ENCODE assay signal across 21 cellular contexts in genomic region chr13:48176781-48177180, GRCh38. TPM values are rescaled to one million over a fixed set of nuclear protein-coding genes. Genes with fewer than 3 reads are reported as not detected.
A peak's percentile ranks its signal among the peaks of the same experiment; 100 is the strongest.
DNase-seq lines count a peak whose midpoint lies in the region; ATAC-seq and TF ChIP-seq lines count a peak whose summit lies in the region.
"Had no signal": no experiment of that assay in that cellular context is flagged by ENCODE, and none has a peak within 500 bp of the region (broad histone marks: within the 10 kb centered on the region; RNA-seq: fewer than 3 reads in every experiment).

No MANE protein-coding gene starts in this region.

- H3K27ac ChIP-seq in WERI-Rb-1, result peak overlapping the region; percentile 58
- H3K27ac ChIP-seq: BLaER1 had no signal

- ATAC-seq in HG02623 (IDR thresholded peaks at IDR 0.05; ENCODE audit: unreplicated experiment), result no peak
- ATAC-seq: GM12878 had no signal

- H3K4me3 Mint-ChIP-seq in nephron progenitor cell, result no peak overlapping the region
- H3K4me3 Mint-ChIP-seq: CD14-positive monocyte; CD4-positive, alpha-beta memory T cell; CD4-positive, CD25-positive, alpha-beta regulatory T cell; CD8-positive, alpha-beta memory T cell had no signal

- no peak for TF ChIP-seq CTCF in WERI-Rb-1 (IDR thresholded peaks at IDR 0.05; ENCODE audit: low read depth, low read length)
- TF ChIP-seq CTCF in nephron progenitor cell (IDR thresholded peaks at IDR 0.05), result no peak

- no peaks in the 10 kb centered on the region for H3K36me3 ChIP-seq in WERI-Rb-1
- H3K36me3 ChIP-seq: BE2C, BLaER1 had no signal

- DNase-seq in NCI-H82 (lab: John Stamatoyannopoulos, UW) (peak; percentile 99), WERI-Rb-1 (peak; percentile 37), nephron progenitor cell (no peak), NCI-H446 (lab: John Stamatoyannopoulos, UW) (no peak), mesenteric fat pad (ENCODE audit: low spot score) (no peak), DMS79 treated with DMSO at 0.1 percent for 48 hours (lab: John Stamatoyannopoulos, UW) (no peak)
- DNase-seq: 8988T; ACHN; BE2C; C1 segment of cervical spinal cord; CD4-positive, alpha-beta memory T cell; CD4-positive, CD25-positive, alpha-beta regulatory T cell; CD8-positive, alpha-beta memory T cell; COR-L47; DND-41; EL; GDM1 had no signal

- H3K27me3 Mint-ChIP-seq in nephron progenitor cell (ENCODE audit: low read depth, poor library complexity), result peaks cover 2% of the 10 kb centered on the region
- H3K27me3 Mint-ChIP-seq: CD4-positive, alpha-beta memory T cell; CD4-positive, CD25-positive, alpha-beta regulatory T cell had no signal

- peak overlapping the region; percentile 12 for H3K27ac Mint-ChIP-seq in nephron progenitor cell
- H3K27ac Mint-ChIP-seq: CD4-positive, alpha-beta memory T cell; CD4-positive, CD25-positive, alpha-beta regulatory T cell had no signal

- H3K9me3 ChIP-seq in WERI-Rb-1 (ENCODE audit: severe bottlenecking), result no peaks in the 10 kb centered on the region
- H3K9me3 ChIP-seq: BE2C, BLaER1 had no signal

- no peaks in the 10 kb centered on the region for H3K9me3 Mint-ChIP-seq in nephron progenitor cell
- H3K9me3 Mint-ChIP-seq: CD4-positive, alpha-beta memory T cell; CD4-positive, CD25-positive, alpha-beta regulatory T cell; CD8-positive, alpha-beta memory T cell had no signal

- no peaks in the 10 kb centered on the region for H3K36me3 Mint-ChIP-seq in nephron progenitor cell (ENCODE audit: low read depth)
- H3K36me3 Mint-ChIP-seq: CD14-positive monocyte; CD4-positive, alpha-beta memory T cell had no signal

- no peaks in the 10 kb centered on the region for H3K27me3 ChIP-seq in WERI-Rb-1 (ENCODE audit: insufficient read depth, low read depth, severe bottlenecking)
- H3K27me3 ChIP-seq: BE2C, BLaER1 had no signal

- H3K4me3 ChIP-seq in WERI-Rb-1 (ENCODE audit: low read depth, low read length), result no peak overlapping the region
- H3K4me3 ChIP-seq: BLaER1, GM12878 had no signal

- no peaks in the 10 kb centered on the region for H3K4me1 Mint-ChIP-seq in nephron progenitor cell

RNA-seq across cellular contexts. Expression of gene ITM2B, which starts 56.2 kb away (rescaled TPM):
- 611 TPM for total RNA-seq in mesenteric fat pad

Comparison
In these comparisons a context has a peak if more than half of its experiments do, and no peak if none do; other contexts are left out.
1. DNase-seq: peak in NCI-H82 (single experiment) and WERI-Rb-1 (single experiment); none in nephron progenitor cell (single experiment), NCI-H446 (0 of 2), mesenteric fat pad (single experiment) and DMS79 treated with DMSO at 0.1 percent for 48 hours (single experiment).